Comparison of ENCODE assay signal across 8 cellular contexts in genomic region chr19:50725218-50725931, GRCh38. TPM values are rescaled to one million over a fixed set of nuclear protein-coding genes. Genes with fewer than 3 reads are reported as not detected.
A peak's percentile ranks its signal among the peaks of the same experiment; 100 is the strongest.
DNase-seq lines count a peak whose midpoint lies in the region; ATAC-seq and TF ChIP-seq lines count a peak whose summit lies in the region.

No MANE protein-coding gene starts in this region.

- no peak for TF ChIP-seq POLR2A in sigmoid colon (IDR thresholded peaks at IDR 0.05)

- peak overlapping the region; percentile 63 to 83 (median 70) for H3K27ac ChIP-seq in sigmoid colon

- H3K27me3 Mint-ChIP-seq in T-helper 17 cell (peaks cover 74% of the 10 kb centered on the region), glutamatergic neuron (ENCODE audit: unreplicated experiment) (peaks cover 30% of the 10 kb centered on the region)

- peaks cover 11% of the 10 kb centered on the region for H3K4me1 Mint-ChIP-seq in T-helper 17 cell
- peaks cover 23% of the 10 kb centered on the region for H3K4me1 Mint-ChIP-seq in glutamatergic neuron (ENCODE audit: low read depth, unreplicated experiment)

- TF ChIP-seq CTCF in glutamatergic neuron (IDR thresholded peaks at IDR 0.05; ENCODE audit: partially characterized antibody, unreplicated experiment) (no peak), sigmoid colon (IDR thresholded peaks at IDR 0.05) (no peak), GM10266 (IDR thresholded peaks at IDR 0.05; ENCODE audit: control insufficient read depth, insufficient read depth, low read depth, missing control alignments) (no peak)

- peaks cover 14% of the 10 kb centered on the region for H3K9me3 Mint-ChIP-seq in glutamatergic neuron (ENCODE audit: unreplicated experiment)

- no peak for TF ChIP-seq EP300 in sigmoid colon (IDR thresholded peaks at IDR 0.05)

- peak; percentile 29 for DNase-seq in stimulated activated CD8-positive, alpha-beta memory T cell treated with anti-CD3 and anti-CD28 coated beads, Interleukin-7, amount 100 ng/mL, for 24 hours (ENCODE audit: low read depth)
- no peak for DNase-seq in stimulated activated CD8-positive, alpha-beta memory T cell treated with anti-CD3 and anti-CD28 coated beads, Interleukin-4, amount 100 ng/mL, for 48 hours
- DNase-seq in T-helper 17 cell: no peak
- DNase-seq in glutamatergic neuron: no peak
- no peak for DNase-seq in sigmoid colon
- no peak for DNase-seq in cerebellar cortex (ENCODE audit: low spot score)
- DNase-seq in GM10266 (ENCODE audit: extremely low spot score): no peak
- no peak for DNase-seq in NOMO-1 treated with dmso at 0.1 percent for 144 hours (lab: John Stamatoyannopoulos, UW; ENCODE audit: unreplicated experiment)

- 9 to 10% methylated on average over 56 of the region's 56 CpGs for WGBS in sigmoid colon, 2 donors

- peaks cover 4 to 66% (median 38%) of the 10 kb centered on the region in 3 donors for H3K27me3 ChIP-seq in sigmoid colon

- H3K9me3 ChIP-seq in T-helper 17 cell (ENCODE audit: control insufficient read depth, low read length, poor library complexity, severe bottlenecking) (no peaks in the 10 kb centered on the region), sigmoid colon (no peaks in the 10 kb centered on the region)

- H3K4me3 ChIP-seq in sigmoid colon: peak overlapping the region; percentile 51 to 70 (median 64)

- peaks cover 0 to 23% (median 19%) of the 10 kb centered on the region in 4 donors for H3K4me1 ChIP-seq in sigmoid colon

- intact Hi-C loops in sigmoid colon (cut with DNase I): loop anchor here (2.0 to 10.0 kb wide), 3 partner anchors 79 to 361 kb away; partner anchors contain the start of genes ASPDH, JOSD2 and NAPSA

- peaks cover 6% of the 10 kb centered on the region for H3K36me3 Mint-ChIP-seq in T-helper 17 cell (ENCODE audit: low read depth)
- no peaks in the 10 kb centered on the region for H3K36me3 Mint-ChIP-seq in glutamatergic neuron (ENCODE audit: unreplicated experiment)

- H3K36me3 ChIP-seq in sigmoid colon: no peaks in the 10 kb centered on the region

- H3K4me3 Mint-ChIP-seq in T-helper 17 cell: peak overlapping the region; percentile 77
- peak overlapping the region; percentile 95 for H3K4me3 Mint-ChIP-seq in glutamatergic neuron (ENCODE audit: unreplicated experiment)

- H3K27ac Mint-ChIP-seq in T-helper 17 cell: no peak overlapping the region
- peak overlapping the region; percentile 96 for H3K27ac Mint-ChIP-seq in glutamatergic neuron (ENCODE audit: unreplicated experiment)

- peak; percentile 40 for ATAC-seq in T-helper 17 cell

RNA-seq across cellular contexts. Expression of gene CLEC11A, which starts 2.2 kb away (rescaled TPM):
- total RNA-seq in T-helper 17 cell (under 1 TPM in 1 of 2 donors, not detected in 1; 0.39 TPM), glutamatergic neuron (ENCODE audit: unreplicated experiment) (4.0 TPM), sigmoid colon (10 to 100 TPM in 3 of 4 donors, 1 to 10 TPM in 1; 9.5 to 20.2 (median 14.6) TPM)
- polyA plus RNA-seq in sigmoid colon: 1 to 10 TPM; 2.1 to 6.1 (median 3.6) TPM

RNA-seq across cellular contexts. Expression of gene SHANK1, which starts 5.8 kb away (rescaled TPM):
- not detected for total RNA-seq in T-helper 17 cell
- total RNA-seq in glutamatergic neuron (ENCODE audit: unreplicated experiment): 19.0 TPM
- total RNA-seq in sigmoid colon: 1 to 10 TPM in 2 of 4 donors, under 1 TPM in 2; under 0.01 to 1.2 (median 0.54) TPM
- under 1 TPM in 1 of 3 donors, not detected in 2; 0.19 TPM for polyA plus RNA-seq in sigmoid colon

RNA-seq across cellular contexts. Expression of gene GPR32, which starts 44.9 kb away (rescaled TPM):
- total RNA-seq in T-helper 17 cell (not detected), glutamatergic neuron (ENCODE audit: unreplicated experiment) (not detected), sigmoid colon (not detected)
- not detected for polyA plus RNA-seq in sigmoid colon
